ENCODE assay signal across 26 cellular contexts in genomic region chr5:62273691-62274090, GRCh38. TPM values are rescaled to one million over a fixed set of nuclear protein-coding genes. Genes with fewer than 3 reads are reported as not detected.
DNase-seq lines count a peak whose midpoint lies in the region; ATAC-seq and TF ChIP-seq lines count a peak whose summit lies in the region.
"Had no signal": no experiment of that assay in that cellular context is flagged by ENCODE, and none has a peak within 500 bp of the region (broad histone marks: within the 10 kb centered on the region; RNA-seq: fewer than 3 reads in every experiment).

No MANE protein-coding gene starts in this region.

- H3K4me1 ChIP-seq in BE2C: no peaks in the 10 kb centered on the region
- peaks cover under 1% of the 10 kb centered on the region for H3K4me1 ChIP-seq in effector memory CD4-positive, alpha-beta T cell (ENCODE audit: control insufficient read depth, insufficient read depth, low read length, poor library complexity, severe bottlenecking)

- no peak overlapping the region for H3K4me3 ChIP-seq in BE2C (ENCODE audit: low read depth, low read length)
- no peak overlapping the region for H3K4me3 ChIP-seq in effector memory CD4-positive, alpha-beta T cell (ENCODE audit: insufficient read depth, low read depth, low read length, poor library complexity, severe bottlenecking)
- H3K4me3 ChIP-seq: SK-N-MC had no signal

- no peaks in the 10 kb centered on the region for H3K9me3 ChIP-seq in BE2C
- no peaks in the 10 kb centered on the region for H3K9me3 ChIP-seq in effector memory CD4-positive, alpha-beta T cell (ENCODE audit: control insufficient read depth, low read length)

- no peaks in the 10 kb centered on the region for H3K36me3 ChIP-seq in BE2C
- no peaks in the 10 kb centered on the region for H3K36me3 ChIP-seq in effector memory CD4-positive, alpha-beta T cell (ENCODE audit: control insufficient read depth, insufficient read depth, low read length)

- no peaks in the 10 kb centered on the region for H3K27me3 ChIP-seq in BE2C
- H3K27me3 ChIP-seq in effector memory CD4-positive, alpha-beta T cell (replicated peaks; ENCODE audit: control insufficient read depth, insufficient read depth, low read length, poor library complexity, severe bottlenecking): no peaks in the 10 kb centered on the region

- no peak for TF ChIP-seq CTCF in BE2C (IDR thresholded peaks at IDR 0.05; ENCODE audit: low read depth, low read length)

- no peak overlapping the region for H3K4me3 Mint-ChIP-seq in activated naive CD8-positive, alpha-beta T cell treated with anti-CD3 and anti-CD28 coated beads, Interleukin-2, amount 50 U/mL, for 24 hours
- H3K4me3 Mint-ChIP-seq in activated naive CD8-positive, alpha-beta T cell treated with anti-CD3 and anti-CD28 coated beads for 36 hours: no peak overlapping the region
- H3K4me3 Mint-ChIP-seq: CD8-positive, alpha-beta T cell; H9 had no signal

- H3K36me3 Mint-ChIP-seq in activated naive CD8-positive, alpha-beta T cell treated with anti-CD3 and anti-CD28 coated beads, Interleukin-2, amount 50 U/mL, for 24 hours (ENCODE audit: low read depth): no peaks in the 10 kb centered on the region
- no peaks in the 10 kb centered on the region for H3K36me3 Mint-ChIP-seq in activated naive CD8-positive, alpha-beta T cell treated with anti-CD3 and anti-CD28 coated beads for 36 hours
- H3K36me3 Mint-ChIP-seq: CD8-positive, alpha-beta T cell had no signal

- no peak overlapping the region for H3K27ac ChIP-seq in effector memory CD4-positive, alpha-beta T cell (ENCODE audit: insufficient read depth, low read length, poor library complexity, severe bottlenecking)
- H3K27ac ChIP-seq: KMS-11, SK-N-MC had no signal

- no peak for ATAC-seq in activated naive CD8-positive, alpha-beta T cell treated with anti-CD3 and anti-CD28 coated beads, Interleukin-2, amount 50 U/mL, for 24 hours
- no peak for ATAC-seq in HG03520 (IDR thresholded peaks at IDR 0.05; ENCODE audit: unreplicated experiment)
- ATAC-seq: CD8-positive, alpha-beta T cell had no signal

- peak overlapping the region; percentile 48 for H3K27ac Mint-ChIP-seq in activated naive CD8-positive, alpha-beta T cell treated with anti-CD3 and anti-CD28 coated beads, Interleukin-2, amount 50 U/mL, for 24 hours
- H3K27ac Mint-ChIP-seq in activated naive CD8-positive, alpha-beta T cell treated with anti-CD3 and anti-CD28 coated beads for 36 hours: no peak overlapping the region
- H3K27ac Mint-ChIP-seq: CD8-positive, alpha-beta T cell had no signal

- no peaks in the 10 kb centered on the region for H3K27me3 Mint-ChIP-seq in activated naive CD8-positive, alpha-beta T cell treated with anti-CD3 and anti-CD28 coated beads, Interleukin-2, amount 50 U/mL, for 24 hours
- no peaks in the 10 kb centered on the region for H3K27me3 Mint-ChIP-seq in activated naive CD8-positive, alpha-beta T cell treated with anti-CD3 and anti-CD28 coated beads for 36 hours

- peaks cover 42% of the 10 kb centered on the region for H3K4me1 Mint-ChIP-seq in activated naive CD8-positive, alpha-beta T cell treated with anti-CD3 and anti-CD28 coated beads, Interleukin-2, amount 50 U/mL, for 24 hours
- H3K4me1 Mint-ChIP-seq in activated naive CD8-positive, alpha-beta T cell treated with anti-CD3 and anti-CD28 coated beads for 36 hours: peaks cover 27% of the 10 kb centered on the region
- H3K4me1 Mint-ChIP-seq: H9 had no signal

- no peak for DNase-seq in activated naive CD8-positive, alpha-beta T cell treated with anti-CD3 and anti-CD28 coated beads, Interleukin-2, amount 50 U/mL, for 24 hours
- no peak for DNase-seq in activated naive CD8-positive, alpha-beta T cell treated with anti-CD3 and anti-CD28 coated beads for 36 hours
- peak; percentile 20 for DNase-seq in cerebellum (ENCODE audit: low spot score)
- peak; percentile 69 for DNase-seq in midbrain (lab: John Stamatoyannopoulos, UW)
- DNase-seq in BE2C: no peak
- no peak for DNase-seq in effector memory CD4-positive, alpha-beta T cell
- no peak for DNase-seq in HUDEP-2 (lab: John Stamatoyannopoulos, UW; ENCODE audit: unreplicated experiment in 76 of 76)
- DNase-seq: CD8-positive, alpha-beta T cell; DMS 273 treated with DMSO at 0.1 percent for 48 hours; DMS79; EL; GF-D8; H9; IMR-90; MM.1S; NCI-H1048; NCI-H1417; NCI-H1694; NCI-H2029 treated with DMSO at 0.1 percent for 48 hours; NCI-H2171; NCI-H226; NCI-H510A treated with DMSO at 0.1 percent for 48 hours; SIG-M5 had no signal

- H3K9me3 Mint-ChIP-seq in activated naive CD8-positive, alpha-beta T cell treated with anti-CD3 and anti-CD28 coated beads, Interleukin-2, amount 50 U/mL, for 24 hours: peaks cover 7% of the 10 kb centered on the region
- H3K9me3 Mint-ChIP-seq in activated naive CD8-positive, alpha-beta T cell treated with anti-CD3 and anti-CD28 coated beads for 36 hours: peaks cover 5% of the 10 kb centered on the region
- H3K9me3 Mint-ChIP-seq: CD8-positive, alpha-beta T cell; H9 had no signal

RNA-seq across cellular contexts. Expression of gene KIF2A, which starts 32.3 kb away (rescaled TPM):
- total RNA-seq in activated naive CD8-positive, alpha-beta T cell treated with anti-CD3 and anti-CD28 coated beads for 36 hours: 100 to 1,000 TPM; 164 to 175 TPM
- 140 TPM for total RNA-seq in cerebellum
- 31.4 TPM for polyA plus RNA-seq in BE2C (2012; ENCODE audit: insufficient read depth, insufficient read length, low read depth)

Comparison
In these comparisons a context has a peak if more than half of its experiments do, and no peak if none do; other contexts are left out.
1. DNase-seq: peak in cerebellum (single experiment) and midbrain (single experiment); none in activated naive CD8-positive, alpha-beta T cell treated with anti-CD3 and anti-CD28 coated beads, Interleukin-2, amount 50 U/mL, for 24 hours (single experiment), activated naive CD8-positive, alpha-beta T cell treated with anti-CD3 and anti-CD28 coated beads for 36 hours (single experiment), BE2C (single experiment), effector memory CD4-positive, alpha-beta T cell (0 of 3) and HUDEP-2 (0 of 76).